23 cellular contexts compared by ENCODE assay signal in genomic region chr13:106491463-106491862, GRCh38. TPM values are rescaled to one million over a fixed set of nuclear protein-coding genes. Genes with fewer than 3 reads are reported as not detected.
DNase-seq lines count a peak whose midpoint lies in the region; ATAC-seq and TF ChIP-seq lines count a peak whose summit lies in the region.
"Had no signal": no experiment of that assay in that cellular context is flagged by ENCODE, and none has a peak within 500 bp of the region (broad histone marks: within the 10 kb centered on the region; RNA-seq: fewer than 3 reads in every experiment).

No MANE protein-coding gene starts in this region.

- H3K9me3 ChIP-seq in right cardiac atrium (ENCODE audit: control insufficient read depth, low read length) (no peaks in the 10 kb centered on the region), transverse colon (no peaks in the 10 kb centered on the region)
- no peaks in the 10 kb centered on the region for H3K9me3 ChIP-seq in naive thymus-derived CD4-positive, alpha-beta T cell (ENCODE audit: control insufficient read depth in 2 of 3, low read length in 3 of 3)
- H3K9me3 ChIP-seq: SK-N-SH, stomach had no signal

- no peaks in the 10 kb centered on the region for H3K27me3 ChIP-seq in right cardiac atrium (ENCODE audit: control insufficient read depth, insufficient read depth)
- no peaks in the 10 kb centered on the region for H3K27me3 ChIP-seq in naive thymus-derived CD4-positive, alpha-beta T cell (ENCODE audit: control insufficient read depth in 2 of 2, insufficient read depth in 2 of 2, low read length in 2 of 2)
- no peaks in the 10 kb centered on the region for H3K27me3 ChIP-seq in transverse colon
- H3K27me3 ChIP-seq: cardiac muscle cell, stomach had no signal

- no peak for ATAC-seq in right cardiac atrium
- ATAC-seq in Right ventricle myocardium superior (ENCODE audit: poor library complexity): no peak
- no peak for ATAC-seq in naive thymus-derived CD4-positive, alpha-beta T cell
- no peak for ATAC-seq in HG02678 (IDR thresholded peaks at IDR 0.05; ENCODE audit: unreplicated experiment)
- ATAC-seq in stimulated activated effector memory CD8-positive, alpha-beta T cell treated with anti-CD3 and anti-CD28 coated beads, Interleukin-12 subunit alpha, Interleukin-12 subunit beta, amount 100 ng/mL, for 72 hours: no peak
- ATAC-seq: left lobe of liver had no signal

- H3K27ac ChIP-seq in right cardiac atrium (ENCODE audit: low read length) (peak overlapping the region; percentile 21), caudate nucleus (ENCODE audit: low read depth, low read length) (peak overlapping the region; percentile 97), transverse colon (peak overlapping the region in 3 of 4 donors; percentile 5 to 45 (median 23))
- H3K27ac ChIP-seq in naive thymus-derived CD4-positive, alpha-beta T cell (ENCODE audit: low read depth, low read length): no peak overlapping the region
- H3K27ac ChIP-seq: cardiac muscle cell had no signal

- H3K36me3 ChIP-seq in naive thymus-derived CD4-positive, alpha-beta T cell (ENCODE audit: control insufficient read depth in 2 of 3, insufficient read depth in 3 of 3, low read length in 3 of 3): no peaks in the 10 kb centered on the region
- peaks cover 0 to 13% (median 6%) of the 10 kb centered on the region in 4 donors for H3K36me3 ChIP-seq in transverse colon

- CTCF ChIA-PET in naive thymus-derived CD4-positive, alpha-beta T cell (lab: Charles Lee): no interaction called here

- peaks cover 2% of the 10 kb centered on the region for H3K4me1 ChIP-seq in right cardiac atrium (ENCODE audit: control insufficient read depth, insufficient read depth, low read length)
- no peaks in the 10 kb centered on the region for H3K4me1 ChIP-seq in naive thymus-derived CD4-positive, alpha-beta T cell (ENCODE audit: control insufficient read depth in 2 of 2, insufficient read depth in 2 of 2, low read length in 2 of 2)
- H3K4me1 ChIP-seq in transverse colon: peaks cover 0 to 33% (median 7%) of the 10 kb centered on the region in 4 donors

- TF ChIP-seq POLR2A in transverse colon (IDR thresholded peaks at IDR 0.05): no peak

- H3K36me3 Mint-ChIP-seq in naive thymus-derived CD4-positive, alpha-beta T cell: peaks cover 0 to 5% (median 0%) of the 10 kb centered on the region in 5 donors
- no peaks in the 10 kb centered on the region for H3K36me3 Mint-ChIP-seq in stimulated activated effector memory CD8-positive, alpha-beta T cell treated with anti-CD3 and anti-CD28 coated beads, Interleukin-12 subunit alpha, Interleukin-12 subunit beta, amount 100 ng/mL, for 72 hours
- H3K36me3 Mint-ChIP-seq: activated CD4-positive, alpha-beta memory T cell treated with anti-CD3 and anti-CD28 coated beads for 36 hours had no signal

- peaks cover 64 to 81% (median 74%) of the 10 kb centered on the region in 5 donors for H3K27me3 Mint-ChIP-seq in naive thymus-derived CD4-positive, alpha-beta T cell

- TF ChIP-seq EP300 in transverse colon (IDR thresholded peaks at IDR 0.05; ENCODE audit: low read depth): no peak

- H3K9me3 Mint-ChIP-seq in naive thymus-derived CD4-positive, alpha-beta T cell: peaks cover 0 to 2% (median 0%) of the 10 kb centered on the region in 11 donors
- H3K9me3 Mint-ChIP-seq in stimulated activated effector memory CD8-positive, alpha-beta T cell treated with anti-CD3 and anti-CD28 coated beads, Interleukin-12 subunit alpha, Interleukin-12 subunit beta, amount 100 ng/mL, for 72 hours: no peaks in the 10 kb centered on the region
- H3K9me3 Mint-ChIP-seq: activated CD4-positive, alpha-beta memory T cell treated with anti-CD3 and anti-CD28 coated beads for 36 hours; mesothelial cell of epicardium; T-helper 2 cell treated with Interferon-gamma antibody and Interleukin-4, amounts not matched to agents 5 μg/mL and 100 μg/mL, for 36 hours had no signal

- no peak overlapping the region for H3K27ac Mint-ChIP-seq in naive thymus-derived CD4-positive, alpha-beta T cell
- no peak overlapping the region for H3K27ac Mint-ChIP-seq in stimulated activated effector memory CD8-positive, alpha-beta T cell treated with anti-CD3 and anti-CD28 coated beads, Interleukin-12 subunit alpha, Interleukin-12 subunit beta, amount 100 ng/mL, for 72 hours
- H3K27ac Mint-ChIP-seq: activated CD4-positive, alpha-beta memory T cell treated with anti-CD3 and anti-CD28 coated beads for 36 hours; T-helper 2 cell treated with Interferon-gamma antibody and Interleukin-4, amounts not matched to agents 5 μg/mL and 100 μg/mL, for 36 hours had no signal

- DNase-seq in right cardiac atrium: peak in 1 of 3 donors; percentile 38
- DNase-seq in Right ventricle myocardium superior: no peak
- peak in 8 of 61 donors; percentile 11 to 43 (median 20) for DNase-seq in caudate nucleus (lab: John Stamatoyannopoulos, UW)
- DNase-seq in naive thymus-derived CD4-positive, alpha-beta T cell: no peak
- no peak for DNase-seq in transverse colon
- DNase-seq in stimulated activated effector memory CD8-positive, alpha-beta T cell treated with anti-CD3 and anti-CD28 coated beads, Interleukin-12 subunit alpha, Interleukin-12 subunit beta, amount 100 ng/mL, for 72 hours (ENCODE audit: low spot score in 2 of 2): no peak
- no peak for DNase-seq in AG20443 (ENCODE audit: low spot score)
- DNase-seq: ACHN; activated gamma-delta T cell; activated T-cell treated with anti-CD3 and anti-CD28 coated beads for 4 hours; KBM-7; MM.1S; NCI-H2171 treated with DMSO at 0.1 percent for 48 hours; NCI-H526 treated with DMSO at 0.1 percent for 48 hours; SK-N-SH; stimulated activated CD4-positive, alpha-beta T cell treated with anti-CD3 and anti-CD28 coated beads, Interleukin-4, amount 100 ng/mL, for 24 hours; stomach had no signal

- no peak for TF ChIP-seq CTCF in transverse colon (IDR thresholded peaks at IDR 0.05)

- peak overlapping the region in 8 of 10 donors; percentile 28 to 80 (median 65) for H3K4me3 Mint-ChIP-seq in naive thymus-derived CD4-positive, alpha-beta T cell
- no peak overlapping the region for H3K4me3 Mint-ChIP-seq in stimulated activated effector memory CD8-positive, alpha-beta T cell treated with anti-CD3 and anti-CD28 coated beads, Interleukin-12 subunit alpha, Interleukin-12 subunit beta, amount 100 ng/mL, for 72 hours
- H3K4me3 Mint-ChIP-seq: activated CD4-positive, alpha-beta memory T cell treated with anti-CD3 and anti-CD28 coated beads for 36 hours; mesothelial cell of epicardium had no signal

- H3K4me3 ChIP-seq in right cardiac atrium (ENCODE audit: low read length): no peak overlapping the region
- H3K4me3 ChIP-seq in naive thymus-derived CD4-positive, alpha-beta T cell (ENCODE audit: low read length): no peak overlapping the region
- no peak overlapping the region for H3K4me3 ChIP-seq in transverse colon
- H3K4me3 ChIP-seq: cardiac muscle cell, stomach had no signal

- 49% methylated on average over 11 of the region's 11 CpGs for WGBS in right cardiac atrium
- WGBS in transverse colon (ENCODE audit: low coverage in 1 of 2), 2 donors: 60 to 66% methylated on average over 8 to 11 of the region's 11 CpGs

- POLR2A ChIA-PET in naive thymus-derived CD4-positive, alpha-beta T cell (lab: Charles Lee): no interaction called here

- intact Hi-C loops in right cardiac atrium (cut with DNase I) (loop anchor here in 1 of 4 donors (10.0 kb wide), 1 partner anchor 387 kb away; no protein-coding TSS in a partner anchor), Right ventricle myocardium superior (cut with DNase I) (no loop called here), transverse colon (cut with DNase I; ENCODE audit: low total_unique reads) (no loop called here)
- intact Hi-C loops in naive thymus-derived CD4-positive, alpha-beta T cell (cut with micrococcal nuclease): loop anchor here in 1 of 2 donors (2.0 kb wide), 1 partner anchor 43 kb away; the partner anchor contains the start of gene EFNB2

- in situ Hi-C loops in transverse colon (cut with MboI; ENCODE audit: low pct_ligation_motif_present in 1 of 4, low pct_unique_long_range_greater_than_20kb in 1 of 4, low sequenced_read_pairs in 3 of 4): no loop called here

- H3K4me1 Mint-ChIP-seq in naive thymus-derived CD4-positive, alpha-beta T cell: peaks cover 8 to 32% (median 26%) of the 10 kb centered on the region in 7 donors
- H3K4me1 Mint-ChIP-seq in stimulated activated effector memory CD8-positive, alpha-beta T cell treated with anti-CD3 and anti-CD28 coated beads, Interleukin-12 subunit alpha, Interleukin-12 subunit beta, amount 100 ng/mL, for 72 hours: peaks cover 22% of the 10 kb centered on the region

RNA-seq across cellular contexts. Expression of gene EFNB2, which starts 44.0 kb away (rescaled TPM):
- total RNA-seq in right cardiac atrium (10 to 100 TPM in 3 of 4 donors, 1 to 10 TPM in 1; 9.6 to 19.4 (median 14.6) TPM), Right ventricle myocardium superior (8.4 TPM), transverse colon (10 to 100 TPM; 46.8 to 84.2 (median 77.6) TPM)
- 10.7 TPM for polyA plus RNA-seq in right cardiac atrium
- under 1 TPM in 4 of 5 experiments, not detected in 1; 0.07 to 0.22 (median 0.13) TPM for total RNA-seq in naive thymus-derived CD4-positive, alpha-beta T cell
- under 1 TPM in 1 of 2 donors, not detected in 1; 0.08 TPM for polyA plus RNA-seq in naive thymus-derived CD4-positive, alpha-beta T cell
